In genomic region chr19:4811328-4812131, GRCh38 we compare ENCODE assay signal across 8 cellular contexts. TPM values are rescaled to one million over a fixed set of nuclear protein-coding genes. Genes with fewer than 3 reads are reported as not detected.
A peak's percentile ranks its signal among the peaks of the same experiment; 100 is the strongest.
DNase-seq lines count a peak whose midpoint lies in the region; ATAC-seq and TF ChIP-seq lines count a peak whose summit lies in the region.

No MANE protein-coding gene starts in this region.

- peak; percentile 74 for ATAC-seq in Panc1
- no peak for ATAC-seq in GM21528 (IDR thresholded peaks at IDR 0.05; ENCODE audit: low FRiP score, unreplicated experiment)

- H3K4me1 ChIP-seq in BLaER1 treated with 17β-estradiol and CSF1 and Interleukin-3, amounts not matched to agents 10 nM and 100 nM: peaks cover 43 to 98% (median 84%) of the 10 kb centered on the region in 10 experiments
- H3K4me1 ChIP-seq in HAP-1 (peaks cover 3% of the 10 kb centered on the region; the same call in 1 of the 2 replicates), Panc1 (ENCODE audit: control insufficient read depth, insufficient read depth, low read length) (peaks cover 8% of the 10 kb centered on the region), fibroblast of lung (ENCODE audit: control insufficient read depth, extremely low read depth, insufficient read depth, low read length) (peaks cover 2% of the 10 kb centered on the region), neural progenitor cell (no peaks in the 10 kb centered on the region)

- no TSS peak for BruUV-seq in Panc1 (replicated peaks; lab: Mats Ljungman, UMichigan)

- H3K4me3 Mint-ChIP-seq in neural progenitor cell: peak overlapping the region; percentile 20

- no peak overlapping the region; a peak in 1 of 22 replicates for H3K9ac ChIP-seq in BLaER1 treated with 17β-estradiol and CSF1 and Interleukin-3, amounts not matched to agents 10 nM and 100 nM
- no peak overlapping the region for H3K9ac ChIP-seq in fibroblast of lung (ENCODE audit: insufficient read depth, low read length)
- H3K9ac ChIP-seq in neural progenitor cell: no peak overlapping the region

- H3K4me3 ChIP-seq in BLaER1 treated with 17β-estradiol and CSF1 and Interleukin-3, amounts not matched to agents 10 nM and 100 nM: no peak overlapping the region
- no peak overlapping the region for H3K4me3 ChIP-seq in HAP-1
- no peak overlapping the region for H3K4me3 ChIP-seq in Panc1 (ENCODE audit: low read depth in 2 of 2, low read length in 2 of 2)
- no peak overlapping the region for H3K4me3 ChIP-seq in fibroblast of lung (replicated peaks in 1 of 4; ENCODE audit: control extremely low read depth in 1 of 4, insufficient read depth in 1 of 4, low read depth in 3 of 4, low read length in 4 of 4)
- H3K4me3 ChIP-seq in neural progenitor cell: no peak overlapping the region

- peaks cover 10% of the 10 kb centered on the region for H3F3A ChIP-seq in neural progenitor cell (ENCODE audit: low read depth)

- in situ Hi-C loops in HAP-1 (cut with MboI; ENCODE audit: low sequenced_read_pairs) (no loop called here), Panc1 (cut with HindIII; ENCODE audit: low pct_unique_long_range_greater_than_20kb, low sequenced_read_pairs) (no loop called here)

- TF ChIP-seq CTCF in Panc1 (IDR thresholded peaks at IDR 0.05): peak; percentile 89
- TF ChIP-seq CTCF in fibroblast of lung (conservative IDR thresholded peaks at IDR 0.05 in 1 of 2, IDR thresholded peaks at IDR 0.05 in 1 of 2; ENCODE audit: low read depth in 1 of 2, low read length in 2 of 2): peak; percentile 68 to 83
- TF ChIP-seq CTCF in neural progenitor cell (IDR thresholded peaks at IDR 0.05): peak; percentile 77

- no peaks in the 10 kb centered on the region for H3K27me3 ChIP-seq in BLaER1 treated with 17β-estradiol and CSF1 and Interleukin-3, amounts not matched to agents 10 nM and 100 nM
- no peaks in the 10 kb centered on the region for H3K27me3 ChIP-seq in HAP-1 (ENCODE audit: low read depth)
- no peaks in the 10 kb centered on the region for H3K27me3 ChIP-seq in Panc1 (ENCODE audit: control insufficient read depth, insufficient read depth, low read length)
- H3K27me3 ChIP-seq in fibroblast of lung (ENCODE audit: control insufficient read depth, insufficient read depth, low read length): no peaks in the 10 kb centered on the region
- no peaks in the 10 kb centered on the region for H3K27me3 ChIP-seq in neural progenitor cell

- intact Hi-C loops in Panc1 (cut with micrococcal nuclease; ENCODE audit: unreplicated experiment): loop anchor here (5.0 kb wide), 1 partner anchor 41 kb away; no protein-coding TSS in a partner anchor

- H3K27me3 Mint-ChIP-seq in neural progenitor cell (ENCODE audit: insufficient read depth, low read depth): peaks cover 11% of the 10 kb centered on the region

- no peaks in the 10 kb centered on the region for H3K9me3 Mint-ChIP-seq in neural progenitor cell

- DNase-seq in HAP-1 (ENCODE audit: low spot score in 2 of 2): peak; percentile 45 to 95
- peak; percentile 48 for DNase-seq in Panc1 (ENCODE audit: low read depth, low spot score)
- DNase-seq in activated T-cell treated with anti-CD3 and anti-CD28 coated beads, Interleukin-2, amount 50 U/mL, for 48 hours: peak; percentile 95 to 97
- DNase-seq in fibroblast of lung (ENCODE audit: low read depth in 2 of 2): peak; percentile 37 to 53
- peak; percentile 72 for DNase-seq in neural progenitor cell (ENCODE audit: low spot score)
- peak in 39 of 49 donors; percentile 13 to 80 (median 53) for DNase-seq in substantia nigra (lab: John Stamatoyannopoulos, UW)

- POLR2A ChIA-PET in Panc1 (lab: Charles Lee): no interaction called here

- no peak overlapping the region for H3K27ac Mint-ChIP-seq in neural progenitor cell

- H3K4me1 Mint-ChIP-seq in neural progenitor cell: peaks cover 8% of the 10 kb centered on the region

- peak overlapping the region in 6 of 11 experiments; percentile 21 to 87 (median 69); a peak in 9 of 22 replicates for H3K27ac ChIP-seq in BLaER1 treated with 17β-estradiol and CSF1 and Interleukin-3, amounts not matched to agents 10 nM and 100 nM
- no peak overlapping the region for H3K27ac ChIP-seq in Panc1 (ENCODE audit: low read length)
- peak overlapping the region; percentile 96 for H3K27ac ChIP-seq in fibroblast of lung (ENCODE audit: insufficient read depth, low read length)
- H3K27ac ChIP-seq in neural progenitor cell: no peak overlapping the region
- no peak overlapping the region for H3K27ac ChIP-seq in substantia nigra (ENCODE audit: low read depth, low read length, poor library complexity, severe bottlenecking)

- peaks cover 0 to 2% (median 0%) of the 10 kb centered on the region in 11 experiments; a peak in 1 of 22 replicates for H4K20me1 ChIP-seq in BLaER1 treated with 17β-estradiol and CSF1 and Interleukin-3, amounts not matched to agents 10 nM and 100 nM
- H4K20me1 ChIP-seq in fibroblast of lung (ENCODE audit: control insufficient read depth, extremely low read depth, insufficient read depth, low read length) (no peaks in the 10 kb centered on the region), neural progenitor cell (ENCODE audit: low read depth) (no peaks in the 10 kb centered on the region)

- H3K4me2 ChIP-seq in BLaER1 treated with 17β-estradiol and CSF1 and Interleukin-3, amounts not matched to agents 10 nM and 100 nM: peak overlapping the region; percentile 18 to 84 (median 61); a peak in 17 of 22 replicates
- H3K4me2 ChIP-seq in fibroblast of lung (ENCODE audit: extremely low read depth, insufficient read depth, low read length) (no peak overlapping the region), neural progenitor cell (no peak overlapping the region)

- H2AFZ ChIP-seq in fibroblast of lung (ENCODE audit: low read length): no peak overlapping the region
- no peak overlapping the region for H2AFZ ChIP-seq in neural progenitor cell (replicated peaks)

- H3K9me3 ChIP-seq in BLaER1 treated with 17β-estradiol and CSF1 and Interleukin-3, amounts not matched to agents 10 nM and 100 nM (replicated peaks in 1 of 11): no peaks in the 10 kb centered on the region
- H3K9me3 ChIP-seq in HAP-1 (no peaks in the 10 kb centered on the region), Panc1 (ENCODE audit: control insufficient read depth, insufficient read depth, low read depth, low read length) (no peaks in the 10 kb centered on the region), fibroblast of lung (ENCODE audit: control insufficient read depth, insufficient read depth, low read depth, low read length) (no peaks in the 10 kb centered on the region), neural progenitor cell (ENCODE audit: low read depth) (no peaks in the 10 kb centered on the region)

- H3K79me2 ChIP-seq in fibroblast of lung (ENCODE audit: control insufficient read depth, insufficient read depth, low read length): no peaks in the 10 kb centered on the region
- H3K79me2 ChIP-seq in neural progenitor cell (ENCODE audit: low read depth): no peaks in the 10 kb centered on the region

- CTCF ChIA-PET in Panc1 (lab: Charles Lee): interaction anchor here (0.6 kb wide), 4 partner anchors 25 to 816 kb away, joined by 3 to 7 read pairs (median 6); no protein-coding TSS in a partner anchor

- no peaks in the 10 kb centered on the region for H3K36me3 Mint-ChIP-seq in neural progenitor cell

- H3K36me3 ChIP-seq in BLaER1 treated with 17β-estradiol and CSF1 and Interleukin-3, amounts not matched to agents 10 nM and 100 nM: peaks cover 6 to 7% (median 7%) of the 10 kb centered on the region in 11 experiments
- peaks cover 7% of the 10 kb centered on the region for H3K36me3 ChIP-seq in HAP-1 (replicated peaks)
- no peaks in the 10 kb centered on the region for H3K36me3 ChIP-seq in Panc1 (ENCODE audit: control insufficient read depth, insufficient read depth, low read length)
- H3K36me3 ChIP-seq in fibroblast of lung (ENCODE audit: control insufficient read depth, insufficient read depth, low read length): peaks cover 5% of the 10 kb centered on the region
- H3K36me3 ChIP-seq in neural progenitor cell: no peaks in the 10 kb centered on the region

RNA-seq across cellular contexts. Expression of gene TICAM1, which starts 20.0 kb away (rescaled TPM):
- total RNA-seq in Panc1 (2021; ENCODE audit: unreplicated experiment) (12.2 TPM), fibroblast of lung (2.1 and 4.1 TPM in 2 replicates), neural progenitor cell (ENCODE audit: low replicate concordance) (0.37 TPM in 1 of 2 replicates, not detected in the other)
- 15.5 TPM for polyA plus RNA-seq in Panc1 (2012; ENCODE audit: insufficient read length)
- 0.65 and 0.77 TPM in 2 replicates for polyA plus RNA-seq in fibroblast of lung
- polyA plus RNA-seq in fibroblast of lung (2012): 10.8 and 12.8 TPM in 2 replicates
- 4.5 and 6.8 TPM in 2 replicates for polyA minus RNA-seq in fibroblast of lung (ENCODE audit: low replicate concordance)

RNA-seq across cellular contexts. Expression of gene FEM1A, which starts 20.0 kb away (rescaled TPM):
- 13.4 TPM for total RNA-seq in Panc1 (2021; ENCODE audit: unreplicated experiment)
- polyA plus RNA-seq in Panc1 (2012; ENCODE audit: insufficient read length): 2.0 TPM
- total RNA-seq in fibroblast of lung: 9.5 and 10.1 TPM in 2 replicates
- 3.2 and 4.1 TPM in 2 replicates for polyA plus RNA-seq in fibroblast of lung
- polyA plus RNA-seq in fibroblast of lung (2012): 0.71 and 0.72 TPM in 2 replicates
- polyA minus RNA-seq in fibroblast of lung (ENCODE audit: low replicate concordance): 6.5 and 7.0 TPM in 2 replicates
- 6.9 and 13.9 TPM in 2 replicates for total RNA-seq in neural progenitor cell (ENCODE audit: low replicate concordance)

RNA-seq across cellular contexts. Expression of gene PLIN3, which starts 55.9 kb away (rescaled TPM):
- 157 TPM for total RNA-seq in Panc1 (2021; ENCODE audit: unreplicated experiment)
- 198 TPM for polyA plus RNA-seq in Panc1 (2012; ENCODE audit: insufficient read length)
- total RNA-seq in fibroblast of lung: 157 and 191 TPM in 2 replicates
- polyA plus RNA-seq in fibroblast of lung: 133 and 151 TPM in 2 replicates
- polyA plus RNA-seq in fibroblast of lung (2012): 212 and 248 TPM in 2 replicates
- 81.0 and 94.5 TPM in 2 replicates for polyA minus RNA-seq in fibroblast of lung (ENCODE audit: low replicate concordance)
- total RNA-seq in neural progenitor cell (ENCODE audit: low replicate concordance): 49.7 and 108 TPM in 2 replicates

Comparison
In these comparisons a context has a peak if more than half of its experiments do, and no peak if none do; other contexts are left out.
1. H3K27ac ChIP-seq: peak in BLaER1 treated with 17β-estradiol and CSF1 and Interleukin-3, amounts not matched to agents 10 nM and 100 nM (6 of 11) and fibroblast of lung (single experiment); none in Panc1 (single experiment), neural progenitor cell (single experiment) and substantia nigra (single experiment).
2. H3K4me2 ChIP-seq: peak in BLaER1 treated with 17β-estradiol and CSF1 and Interleukin-3, amounts not matched to agents 10 nM and 100 nM (11 of 11); none in fibroblast of lung (single experiment) and neural progenitor cell (single experiment).
3. DNase-seq: peak in every context shown above with its lines; median percentile 96 in activated T-cell treated with anti-CD3 and anti-CD28 coated beads, Interleukin-2, amount 50 U/mL, for 48 hours; 72 in neural progenitor cell; 70 in HAP-1; 53 in substantia nigra; 48 in Panc1; 45 in fibroblast of lung.
4. Peak in every context shown above with its lines, with median percentiles within 50 percentile points of each other: CTCF ChIP-seq.